ENCODE assay signal across 13 cellular contexts in genomic region chr17:61161615-61162134, GRCh38.
"Had no signal": no experiment of that assay in that cellular context is flagged by ENCODE, and none has a peak within 500 bp of the region (broad histone marks: within the 10 kb centered on the region; RNA-seq: fewer than 3 reads in every experiment).

No MANE protein-coding gene starts in this region.

- H3K27ac ChIP-seq: tibial artery, VCaP had no signal

- ATAC-seq: activated CD4-positive, alpha-beta T cell treated with anti-CD3 and anti-CD28 coated beads for 36 hours; activated CD8-positive, alpha-beta T cell treated with anti-CD3 and anti-CD28 coated beads for 36 hours; effector memory CD8-positive, alpha-beta T cell; left lobe of liver; natural killer cell treated with Interleukin-12 subunit alpha and Interleukin-12 subunit beta and Interleukin-15 and Interleukin-18, amount 100 ng/mL, for 72 hours had no signal

- H3K4me3 ChIP-seq: tibial artery had no signal

- DNase-seq: activated CD4-positive, alpha-beta T cell treated with anti-CD3 and anti-CD28 coated beads for 36 hours; activated CD8-positive, alpha-beta memory T cell treated with anti-CD3 and anti-CD28 coated beads, Interleukin-2, amount 50 U/mL, for 48 hours; activated CD8-positive, alpha-beta T cell treated with anti-CD3 and anti-CD28 coated beads for 36 hours; activated naive CD4-positive, alpha-beta T cell; effector memory CD8-positive, alpha-beta T cell; immature natural killer cell; mammary epithelial cell; stimulated activated CD4-positive, alpha-beta T cell treated with anti-CD3 and anti-CD28 coated beads, Interleukin-4, amount 100 ng/mL, for 24 hours; T1000; tibial artery had no signal

- H3K27me3 ChIP-seq: tibial artery had no signal

- H3K36me3 ChIP-seq: tibial artery had no signal
